ENCODE assay signal across 20 cellular contexts in the genomic region with DNA sequence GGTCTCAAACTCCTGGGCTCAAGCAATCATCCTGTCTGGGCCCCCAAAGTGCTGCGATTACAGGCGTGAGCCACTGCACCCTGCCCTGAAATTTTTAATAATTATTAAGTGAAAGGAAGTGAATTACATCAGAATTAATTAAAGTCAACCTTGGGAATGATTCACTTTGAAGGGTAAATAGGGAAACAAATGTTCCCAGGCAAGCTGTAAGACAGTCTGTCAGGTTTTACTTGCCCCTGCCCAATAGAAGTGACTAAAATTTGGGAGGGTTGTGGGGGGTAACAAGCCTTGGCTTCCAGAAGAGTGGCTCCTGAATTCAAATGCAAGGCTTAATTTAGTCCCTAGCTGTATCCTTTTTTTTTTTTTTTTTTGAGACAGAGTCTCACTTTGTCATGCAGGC. TPM values are rescaled to one million over a fixed set of nuclear protein-coding genes. Genes with fewer than 3 reads are reported as not detected.
DNase-seq lines count a peak whose midpoint lies in the region; ATAC-seq and TF ChIP-seq lines count a peak whose summit lies in the region.
"Had no signal": no experiment of that assay in that cellular context is flagged by ENCODE, and none has a peak within 500 bp of the region (broad histone marks: within the 10 kb centered on the region; RNA-seq: fewer than 3 reads in every experiment).

No MANE protein-coding gene starts in this region.

- TF ChIP-seq CTCF in epithelial cell of proximal tubule (conservative IDR thresholded peaks at IDR 0.05; ENCODE audit: low read depth, low read length) (no peak), type B pancreatic cell (conservative IDR thresholded peaks at IDR 0.05) (no peak)

- H3K9me3 Mint-ChIP-seq in type B pancreatic cell = no peaks in the 10 kb centered on the region
- H3K9me3 Mint-ChIP-seq in activated T-cell treated with anti-CD3 and anti-CD28 coated beads, Interleukin-2, amount 50 U/mL, for 4 hours = no peaks in the 10 kb centered on the region
- H3K9me3 Mint-ChIP-seq: CD14-positive monocyte; CD4-positive, alpha-beta memory T cell; CD8-positive, alpha-beta memory T cell had no signal

- H3K4me3 Mint-ChIP-seq in type B pancreatic cell = no peak overlapping the region
- H3K4me3 Mint-ChIP-seq in activated T-cell treated with anti-CD3 and anti-CD28 coated beads, Interleukin-2, amount 50 U/mL, for 4 hours = no peak overlapping the region
- H3K4me3 Mint-ChIP-seq: CD14-positive monocyte; CD4-positive, alpha-beta memory T cell; CD8-positive, alpha-beta memory T cell had no signal

- H3K4me3 ChIP-seq in epithelial cell of proximal tubule (ENCODE audit: low read depth, low read length) = no peak overlapping the region
- H3K4me3 ChIP-seq: BLaER1 had no signal

- peaks cover 3% of the 10 kb centered on the region for H3K27me3 Mint-ChIP-seq in type B pancreatic cell
- peaks cover 9% of the 10 kb centered on the region for H3K27me3 Mint-ChIP-seq in activated T-cell treated with anti-CD3 and anti-CD28 coated beads, Interleukin-2, amount 50 U/mL, for 4 hours (ENCODE audit: low read depth)

- H3K27ac Mint-ChIP-seq in type B pancreatic cell = no peak overlapping the region
- H3K27ac Mint-ChIP-seq: CD4-positive, CD25-positive, alpha-beta regulatory T cell had no signal

- peaks cover 33% of the 10 kb centered on the region for H3K4me1 Mint-ChIP-seq in type B pancreatic cell (ENCODE audit: unreplicated experiment)
- no peaks in the 10 kb centered on the region for H3K4me1 Mint-ChIP-seq in activated T-cell treated with anti-CD3 and anti-CD28 coated beads, Interleukin-2, amount 50 U/mL, for 4 hours (ENCODE audit: low read depth)
- H3K4me1 Mint-ChIP-seq: CD4-positive, alpha-beta memory T cell; CD4-positive, CD25-positive, alpha-beta regulatory T cell; CD8-positive, alpha-beta memory T cell had no signal

- no peaks in the 10 kb centered on the region for H3K36me3 Mint-ChIP-seq in type B pancreatic cell
- no peaks in the 10 kb centered on the region for H3K36me3 Mint-ChIP-seq in activated T-cell treated with anti-CD3 and anti-CD28 coated beads, Interleukin-2, amount 50 U/mL, for 4 hours (ENCODE audit: insufficient read depth)
- H3K36me3 Mint-ChIP-seq: CD14-positive monocyte; CD4-positive, alpha-beta memory T cell; CD4-positive, CD25-positive, alpha-beta regulatory T cell; CD8-positive, alpha-beta memory T cell had no signal

- no peak for ATAC-seq in GM18909 (IDR thresholded peaks at IDR 0.05; ENCODE audit: poor library complexity, unreplicated experiment)
- no peak for ATAC-seq in activated T-cell treated with anti-CD3 and anti-CD28 coated beads, Interleukin-2, amount 50 U/mL, for 4 hours

- DNase-seq in epithelial cell of proximal tubule (ENCODE audit: low read depth) (peak; percentile 16), kidney tubule cell (ENCODE audit: low spot score) (peak; percentile 47), renal cortical epithelial cell (ENCODE audit: low read depth) (peak; percentile 56), type B pancreatic cell (ENCODE audit: extremely low spot score, unreplicated experiment) (no peak)
- DNase-seq in activated T-cell treated with anti-CD3 and anti-CD28 coated beads, Interleukin-2, amount 50 U/mL, for 4 hours = no peak
- DNase-seq: 8988T; ACHN; BE2C; C1 segment of cervical spinal cord; Caco-2; Calu3; CD4-positive, alpha-beta memory T cell; CD4-positive, CD25-positive, alpha-beta regulatory T cell; CD8-positive, alpha-beta memory T cell; DMS79 treated with DMSO at 0.1 percent for 48 hours; GF-D8 had no signal

RNA-seq across cellular contexts. Expression of a gene that starts 1.3 kb away (rescaled TPM):
- total RNA-seq in epithelial cell of proximal tubule (under 0.01 and 0.12 TPM in 2 replicates), renal cortical epithelial cell (0.17 and 1.2 TPM in 2 replicates), type B pancreatic cell (ENCODE audit: low replicate concordance) (2.9 and 27.4 TPM in 2 replicates)
- total RNA-seq in activated T-cell treated with anti-CD3 and anti-CD28 coated beads, Interleukin-2, amount 50 U/mL, for 4 hours = not detected
- total RNA-seq: A673; Calu3; CD4-positive, alpha-beta memory T cell; CD4-positive, CD25-positive, alpha-beta regulatory T cell; CD8-positive, alpha-beta memory T cell had no signal

RNA-seq across cellular contexts. Expression of a gene that starts 39.3 kb away (rescaled TPM):
- 10.4 and 48.8 TPM in 2 replicates for total RNA-seq in epithelial cell of proximal tubule
- total RNA-seq in renal cortical epithelial cell = 17.9 and 38.7 TPM in 2 replicates
- total RNA-seq in type B pancreatic cell (ENCODE audit: low replicate concordance) = 29.5 and 35.1 TPM in 2 replicates
- 10 to 100 TPM; 51.4 to 59.1 (median 54.2) TPM for total RNA-seq in activated T-cell treated with anti-CD3 and anti-CD28 coated beads, Interleukin-2, amount 50 U/mL, for 4 hours

Comparison
In these comparisons a context has a peak if more than half of its experiments do, and no peak if none do; other contexts are left out.
1. DNase-seq: peak in epithelial cell of proximal tubule (single experiment), kidney tubule cell (single experiment) and renal cortical epithelial cell (single experiment); none in type B pancreatic cell (single experiment) and activated T-cell treated with anti-CD3 and anti-CD28 coated beads, Interleukin-2, amount 50 U/mL, for 4 hours (single experiment).